ENCODE assay signal across 1 cellular context in the genomic region with DNA sequence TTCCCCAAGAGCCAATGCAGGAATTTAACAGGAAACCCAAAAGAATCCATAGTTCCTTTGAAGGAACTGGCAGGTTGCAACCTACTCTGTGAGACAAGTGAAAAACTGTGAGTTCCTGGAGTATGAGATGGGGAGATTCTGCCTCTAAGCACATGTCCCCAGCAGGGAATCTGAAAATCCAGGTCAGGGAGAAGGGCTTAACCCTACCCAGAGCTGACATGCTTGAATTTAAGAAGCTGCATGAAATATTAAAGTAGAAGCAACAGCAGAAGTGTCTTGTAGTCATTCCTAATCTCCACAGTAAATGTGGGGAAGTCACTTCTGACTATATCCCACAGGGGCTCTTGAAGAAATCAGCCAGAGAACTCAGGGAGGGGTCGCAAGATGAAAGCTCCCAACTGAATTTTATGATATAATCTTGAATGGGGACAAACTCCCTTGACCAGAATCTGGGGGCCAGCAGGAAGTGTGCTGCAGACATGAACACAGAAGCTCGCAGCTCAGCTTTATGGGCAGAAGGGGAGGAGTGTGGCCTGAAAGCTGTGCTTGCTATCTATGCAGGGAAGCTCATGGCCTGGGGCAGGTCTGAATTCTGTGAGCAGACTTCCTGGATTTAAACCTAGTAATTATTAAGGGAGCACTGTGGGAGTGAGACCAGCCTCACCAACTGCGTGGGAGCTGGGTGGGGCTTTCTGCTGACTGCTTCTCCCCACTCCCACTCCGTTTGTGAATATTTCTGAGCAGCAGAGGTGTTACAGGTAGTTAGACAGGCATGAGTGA.
TF ChIP-seq lines count a peak whose summit lies in the region.

No MANE protein-coding gene starts in this region.

TF ChIP-seq in GM23338, 12 proteins besides CTCF, POLR2A, EP300 and RAD21 (continued from another document):
- TF ChIP-seq, protein P1, sequence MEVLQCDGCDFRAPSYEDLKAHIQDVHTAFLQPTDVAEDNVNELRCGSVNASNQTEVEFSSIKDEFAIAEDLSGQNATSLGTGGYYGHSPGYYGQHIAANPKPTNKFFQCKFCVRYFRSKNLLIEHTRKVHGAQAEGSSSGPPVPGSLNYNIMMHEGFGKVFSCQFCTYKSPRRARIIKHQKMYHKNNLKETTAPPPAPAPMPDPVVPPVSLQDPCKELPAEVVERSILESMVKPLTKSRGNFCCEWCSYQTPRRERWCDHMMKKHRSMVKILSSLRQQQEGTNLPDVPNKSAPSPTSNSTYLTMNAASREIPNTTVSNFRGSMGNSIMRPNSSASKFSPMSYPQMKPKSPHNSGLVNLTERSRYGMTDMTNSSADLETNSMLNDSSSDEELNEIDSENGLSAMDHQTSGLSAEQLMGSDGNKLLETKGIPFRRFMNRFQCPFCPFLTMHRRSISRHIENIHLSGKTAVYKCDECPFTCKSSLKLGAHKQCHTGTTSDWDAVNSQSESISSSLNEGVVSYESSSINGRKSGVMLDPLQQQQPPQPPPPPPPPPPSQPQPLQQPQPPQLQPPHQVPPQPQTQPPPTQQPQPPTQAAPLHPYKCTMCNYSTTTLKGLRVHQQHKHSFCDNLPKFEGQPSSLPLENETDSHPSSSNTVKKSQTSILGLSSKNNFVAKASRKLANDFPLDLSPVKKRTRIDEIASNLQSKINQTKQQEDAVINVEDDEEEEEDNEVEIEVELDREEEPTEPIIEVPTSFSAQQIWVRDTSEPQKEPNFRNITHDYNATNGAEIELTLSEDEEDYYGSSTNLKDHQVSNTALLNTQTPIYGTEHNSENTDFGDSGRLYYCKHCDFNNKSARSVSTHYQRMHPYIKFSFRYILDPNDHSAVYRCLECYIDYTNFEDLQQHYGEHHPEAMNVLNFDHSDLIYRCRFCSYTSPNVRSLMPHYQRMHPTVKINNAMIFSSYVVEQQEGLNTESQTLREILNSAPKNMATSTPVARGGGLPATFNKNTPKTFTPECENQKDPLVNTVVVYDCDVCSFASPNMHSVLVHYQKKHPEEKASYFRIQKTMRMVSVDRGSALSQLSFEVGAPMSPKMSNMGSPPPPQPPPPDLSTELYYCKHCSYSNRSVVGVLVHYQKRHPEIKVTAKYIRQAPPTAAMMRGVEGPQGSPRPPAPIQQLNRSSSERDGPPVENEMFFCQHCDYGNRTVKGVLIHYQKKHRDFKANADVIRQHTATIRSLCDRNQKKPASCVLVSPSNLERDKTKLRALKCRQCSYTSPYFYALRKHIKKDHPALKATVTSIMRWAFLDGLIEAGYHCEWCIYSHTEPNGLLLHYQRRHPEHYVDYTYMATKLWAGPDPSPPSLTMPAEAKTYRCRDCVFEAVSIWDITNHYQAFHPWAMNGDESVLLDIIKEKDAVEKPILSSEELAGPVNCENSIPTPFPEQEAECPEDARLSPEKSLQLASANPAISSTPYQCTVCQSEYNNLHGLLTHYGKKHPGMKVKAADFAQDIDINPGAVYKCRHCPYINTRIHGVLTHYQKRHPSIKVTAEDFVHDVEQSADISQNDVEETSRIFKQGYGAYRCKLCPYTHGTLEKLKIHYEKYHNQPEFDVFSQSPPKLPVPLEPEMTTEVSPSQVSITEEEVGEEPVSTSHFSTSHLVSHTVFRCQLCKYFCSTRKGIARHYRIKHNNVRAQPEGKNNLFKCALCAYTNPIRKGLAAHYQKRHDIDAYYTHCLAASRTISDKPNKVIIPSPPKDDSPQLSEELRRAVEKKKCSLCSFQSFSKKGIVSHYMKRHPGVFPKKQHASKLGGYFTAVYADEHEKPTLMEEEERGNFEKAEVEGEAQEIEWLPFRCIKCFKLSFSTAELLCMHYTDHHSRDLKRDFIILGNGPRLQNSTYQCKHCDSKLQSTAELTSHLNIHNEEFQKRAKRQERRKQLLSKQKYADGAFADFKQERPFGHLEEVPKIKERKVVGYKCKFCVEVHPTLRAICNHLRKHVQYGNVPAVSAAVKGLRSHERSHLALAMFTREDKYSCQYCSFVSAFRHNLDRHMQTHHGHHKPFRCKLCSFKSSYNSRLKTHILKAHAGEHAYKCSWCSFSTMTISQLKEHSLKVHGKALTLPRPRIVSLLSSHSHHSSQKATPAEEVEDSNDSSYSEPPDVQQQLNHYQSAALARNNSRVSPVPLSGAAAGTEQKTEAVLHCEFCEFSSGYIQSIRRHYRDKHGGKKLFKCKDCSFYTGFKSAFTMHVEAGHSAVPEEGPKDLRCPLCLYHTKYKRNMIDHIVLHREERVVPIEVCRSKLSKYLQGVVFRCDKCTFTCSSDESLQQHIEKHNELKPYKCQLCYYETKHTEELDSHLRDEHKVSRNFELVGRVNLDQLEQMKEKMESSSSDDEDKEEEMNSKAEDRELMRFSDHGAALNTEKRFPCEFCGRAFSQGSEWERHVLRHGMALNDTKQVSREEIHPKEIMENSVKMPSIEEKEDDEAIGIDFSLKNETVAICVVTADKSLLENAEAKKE (CRISPR knock-in tag; IDR thresholded peaks at IDR 0.05) = no peak
- TF ChIP-seq NANOG (IDR thresholded peaks at IDR 0.05; ENCODE audit: borderline replicate concordance) = no peak
- no peak for TF ChIP-seq EZH2 (IDR thresholded peaks at IDR 0.05; ENCODE audit: low read depth, unreplicated experiment)
- no peak for TF ChIP-seq POLR2AphosphoS5 (IDR thresholded peaks at IDR 0.05; ENCODE audit: low read depth)
- no peak for TF ChIP-seq EZH2phosphoT487 (IDR thresholded peaks at IDR 0.05; ENCODE audit: unreplicated experiment)
- TF ChIP-seq ZNF114 (CRISPR knock-in tag; IDR thresholded peaks at IDR 0.05) = no peak
- TF ChIP-seq, protein P2, sequence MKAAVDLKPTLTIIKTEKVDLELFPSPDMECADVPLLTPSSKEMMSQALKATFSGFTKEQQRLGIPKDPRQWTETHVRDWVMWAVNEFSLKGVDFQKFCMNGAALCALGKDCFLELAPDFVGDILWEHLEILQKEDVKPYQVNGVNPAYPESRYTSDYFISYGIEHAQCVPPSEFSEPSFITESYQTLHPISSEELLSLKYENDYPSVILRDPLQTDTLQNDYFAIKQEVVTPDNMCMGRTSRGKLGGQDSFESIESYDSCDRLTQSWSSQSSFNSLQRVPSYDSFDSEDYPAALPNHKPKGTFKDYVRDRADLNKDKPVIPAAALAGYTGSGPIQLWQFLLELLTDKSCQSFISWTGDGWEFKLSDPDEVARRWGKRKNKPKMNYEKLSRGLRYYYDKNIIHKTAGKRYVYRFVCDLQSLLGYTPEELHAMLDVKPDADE (IDR thresholded peaks at IDR 0.05) = no peak
